ENCODE assay signal across 1 cellular context in the genomic region with DNA sequence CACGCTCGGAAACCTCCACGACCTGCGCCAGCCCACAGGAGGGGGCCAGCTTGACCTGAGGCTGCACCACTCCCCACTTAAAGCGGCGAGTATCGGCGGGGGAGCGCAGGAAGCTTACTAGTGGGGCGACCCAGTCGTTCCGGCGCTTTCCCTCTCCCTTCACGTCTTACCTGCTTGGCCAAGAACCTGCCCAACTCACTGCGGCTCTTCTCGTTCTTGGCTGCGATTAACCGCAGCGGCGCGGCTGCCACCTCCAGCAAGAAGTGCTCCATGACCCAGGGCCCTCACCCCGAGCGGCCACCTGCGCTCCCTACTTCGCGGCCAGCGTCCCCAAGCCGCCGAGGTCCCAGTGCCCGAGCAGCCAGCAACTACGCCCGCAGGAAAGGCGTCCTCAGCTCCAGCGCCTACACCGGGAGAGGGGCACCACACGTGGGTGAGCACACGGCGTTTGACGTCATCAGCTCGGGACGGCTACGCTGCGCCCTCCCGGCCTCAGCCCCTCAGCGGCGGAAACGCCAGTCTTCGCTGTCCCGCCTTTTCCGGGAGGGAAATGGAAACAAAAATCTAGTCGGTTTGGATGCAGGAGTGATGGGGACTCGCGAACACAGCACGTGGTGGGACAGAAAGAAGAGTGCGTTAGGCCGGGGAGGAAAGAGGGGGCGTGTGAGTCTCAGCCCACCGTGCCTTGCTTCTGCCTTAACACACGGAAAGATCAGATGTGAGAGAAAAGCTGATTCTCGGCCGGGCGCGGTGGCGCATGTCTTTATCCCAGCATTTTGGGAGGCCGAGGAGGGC.
TF ChIP-seq lines count a peak whose summit lies in the region.

A gene with protein sequence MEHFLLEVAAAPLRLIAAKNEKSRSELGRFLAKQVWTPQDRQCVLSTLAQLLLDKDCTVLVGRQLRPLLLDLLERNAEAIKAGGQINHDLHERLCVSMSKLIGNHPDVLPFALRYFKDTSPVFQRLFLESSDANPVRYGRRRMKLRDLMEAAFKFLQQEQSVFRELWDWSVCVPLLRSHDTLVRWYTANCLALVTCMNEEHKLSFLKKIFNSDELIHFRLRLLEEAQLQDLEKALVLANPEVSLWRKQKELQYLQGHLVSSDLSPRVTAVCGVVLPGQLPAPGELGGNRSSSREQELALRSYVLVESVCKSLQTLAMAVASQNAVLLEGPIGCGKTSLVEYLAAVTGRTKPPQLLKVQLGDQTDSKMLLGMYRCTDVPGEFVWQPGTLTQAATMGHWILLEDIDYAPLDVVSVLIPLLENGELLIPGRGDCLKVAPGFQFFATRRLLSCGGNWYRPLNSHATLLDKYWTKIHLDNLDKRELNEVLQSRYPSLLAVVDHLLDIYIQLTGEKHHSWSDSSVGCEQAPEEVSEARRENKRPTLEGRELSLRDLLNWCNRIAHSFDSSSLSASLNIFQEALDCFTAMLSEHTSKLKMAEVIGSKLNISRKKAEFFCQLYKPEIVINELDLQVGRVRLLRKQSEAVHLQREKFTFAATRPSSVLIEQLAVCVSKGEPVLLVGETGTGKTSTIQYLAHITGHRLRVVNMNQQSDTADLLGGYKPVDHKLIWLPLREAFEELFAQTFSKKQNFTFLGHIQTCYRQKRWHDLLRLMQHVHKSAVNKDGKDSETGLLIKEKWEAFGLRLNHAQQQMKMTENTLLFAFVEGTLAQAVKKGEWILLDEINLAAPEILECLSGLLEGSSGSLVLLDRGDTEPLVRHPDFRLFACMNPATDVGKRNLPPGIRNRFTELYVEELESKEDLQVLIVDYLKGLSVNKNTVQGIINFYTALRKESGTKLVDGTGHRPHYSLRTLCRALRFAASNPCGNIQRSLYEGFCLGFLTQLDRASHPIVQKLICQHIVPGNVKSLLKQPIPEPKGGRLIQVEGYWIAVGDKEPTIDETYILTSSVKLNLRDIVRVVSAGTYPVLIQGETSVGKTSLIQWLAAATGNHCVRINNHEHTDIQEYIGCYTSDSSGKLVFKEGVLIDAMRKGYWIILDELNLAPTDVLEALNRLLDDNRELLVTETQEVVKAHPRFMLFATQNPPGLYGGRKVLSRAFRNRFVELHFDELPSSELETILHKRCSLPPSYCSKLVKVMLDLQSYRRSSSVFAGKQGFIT (N-terminal part only) (minus strand): TSS at position 459 of the 795 bp plus-strand sequence. CDS start 187 bp downstream, at position 272.

TF ChIP-seq in K562, 482 proteins besides CTCF, POLR2A, EP300 and RAD21 (continued from another document and continues in another):
- TF ChIP-seq, protein P1, sequence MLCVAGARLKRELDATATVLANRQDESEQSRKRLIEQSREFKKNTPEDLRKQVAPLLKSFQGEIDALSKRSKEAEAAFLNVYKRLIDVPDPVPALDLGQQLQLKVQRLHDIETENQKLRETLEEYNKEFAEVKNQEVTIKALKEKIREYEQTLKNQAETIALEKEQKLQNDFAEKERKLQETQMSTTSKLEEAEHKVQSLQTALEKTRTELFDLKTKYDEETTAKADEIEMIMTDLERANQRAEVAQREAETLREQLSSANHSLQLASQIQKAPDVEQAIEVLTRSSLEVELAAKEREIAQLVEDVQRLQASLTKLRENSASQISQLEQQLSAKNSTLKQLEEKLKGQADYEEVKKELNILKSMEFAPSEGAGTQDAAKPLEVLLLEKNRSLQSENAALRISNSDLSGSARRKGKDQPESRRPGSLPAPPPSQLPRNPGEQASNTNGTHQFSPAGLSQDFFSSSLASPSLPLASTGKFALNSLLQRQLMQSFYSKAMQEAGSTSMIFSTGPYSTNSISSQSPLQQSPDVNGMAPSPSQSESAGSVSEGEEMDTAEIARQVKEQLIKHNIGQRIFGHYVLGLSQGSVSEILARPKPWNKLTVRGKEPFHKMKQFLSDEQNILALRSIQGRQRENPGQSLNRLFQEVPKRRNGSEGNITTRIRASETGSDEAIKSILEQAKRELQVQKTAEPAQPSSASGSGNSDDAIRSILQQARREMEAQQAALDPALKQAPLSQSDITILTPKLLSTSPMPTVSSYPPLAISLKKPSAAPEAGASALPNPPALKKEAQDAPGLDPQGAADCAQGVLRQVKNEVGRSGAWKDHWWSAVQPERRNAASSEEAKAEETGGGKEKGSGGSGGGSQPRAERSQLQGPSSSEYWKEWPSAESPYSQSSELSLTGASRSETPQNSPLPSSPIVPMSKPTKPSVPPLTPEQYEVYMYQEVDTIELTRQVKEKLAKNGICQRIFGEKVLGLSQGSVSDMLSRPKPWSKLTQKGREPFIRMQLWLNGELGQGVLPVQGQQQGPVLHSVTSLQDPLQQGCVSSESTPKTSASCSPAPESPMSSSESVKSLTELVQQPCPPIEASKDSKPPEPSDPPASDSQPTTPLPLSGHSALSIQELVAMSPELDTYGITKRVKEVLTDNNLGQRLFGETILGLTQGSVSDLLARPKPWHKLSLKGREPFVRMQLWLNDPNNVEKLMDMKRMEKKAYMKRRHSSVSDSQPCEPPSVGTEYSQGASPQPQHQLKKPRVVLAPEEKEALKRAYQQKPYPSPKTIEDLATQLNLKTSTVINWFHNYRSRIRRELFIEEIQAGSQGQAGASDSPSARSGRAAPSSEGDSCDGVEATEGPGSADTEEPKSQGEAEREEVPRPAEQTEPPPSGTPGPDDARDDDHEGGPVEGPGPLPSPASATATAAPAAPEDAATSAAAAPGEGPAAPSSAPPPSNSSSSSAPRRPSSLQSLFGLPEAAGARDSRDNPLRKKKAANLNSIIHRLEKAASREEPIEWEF (CRISPR knock-in tag; IDR thresholded peaks at IDR 0.05): no peak
- TF ChIP-seq, protein P2, sequence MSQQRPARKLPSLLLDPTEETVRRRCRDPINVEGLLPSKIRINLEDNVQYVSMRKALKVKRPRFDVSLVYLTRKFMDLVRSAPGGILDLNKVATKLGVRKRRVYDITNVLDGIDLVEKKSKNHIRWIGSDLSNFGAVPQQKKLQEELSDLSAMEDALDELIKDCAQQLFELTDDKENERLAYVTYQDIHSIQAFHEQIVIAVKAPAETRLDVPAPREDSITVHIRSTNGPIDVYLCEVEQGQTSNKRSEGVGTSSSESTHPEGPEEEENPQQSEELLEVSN (IDR thresholded peaks at IDR 0.05; ENCODE audit: borderline replicate concordance in 1 of 2, extremely low read depth in 1 of 2, insufficient read depth in 1 of 2, insufficient read length in 1 of 2, low read depth in 1 of 2, low read length in 1 of 2, poor library complexity in 1 of 2, severe bottlenecking in 1 of 2): peak; percentile 93 to 94
- no peak for TF ChIP-seq ZNF174 (CRISPR knock-in tag; IDR thresholded peaks at IDR 0.05)
- no peak for TF ChIP-seq ZNF347 (CRISPR knock-in tag; IDR thresholded peaks at IDR 0.05; ENCODE audit: low read depth)
- no peak for TF ChIP-seq ZNF311 (CRISPR knock-in tag; IDR thresholded peaks at IDR 0.05)
- no peak; the same call in 1 of the 2 replicates for TF ChIP-seq ESRRA (IDR thresholded peaks at IDR 0.05; ENCODE audit: borderline replicate concordance, low read depth)
- TF ChIP-seq DNMT1 (IDR thresholded peaks at IDR 0.05): no peak
- no peak for TF ChIP-seq POLR2H (tag; IDR thresholded peaks at IDR 0.05; ENCODE audit: low read depth)
- TF ChIP-seq SMAD1 (IDR thresholded peaks at IDR 0.05; ENCODE audit: low read depth, low read length, partially characterized antibody): peak; percentile 67
- TF ChIP-seq ZBTB1 (CRISPR knock-in tag; IDR thresholded peaks at IDR 0.05; ENCODE audit: borderline replicate concordance, low read depth): no peak; the same call in 1 of the 2 replicates
- TF ChIP-seq HDGF (IDR thresholded peaks at IDR 0.05): no peak
- TF ChIP-seq SP1 (CRISPR knock-in tag; IDR thresholded peaks at IDR 0.05): peak; percentile 85
- TF ChIP-seq, protein P3, sequence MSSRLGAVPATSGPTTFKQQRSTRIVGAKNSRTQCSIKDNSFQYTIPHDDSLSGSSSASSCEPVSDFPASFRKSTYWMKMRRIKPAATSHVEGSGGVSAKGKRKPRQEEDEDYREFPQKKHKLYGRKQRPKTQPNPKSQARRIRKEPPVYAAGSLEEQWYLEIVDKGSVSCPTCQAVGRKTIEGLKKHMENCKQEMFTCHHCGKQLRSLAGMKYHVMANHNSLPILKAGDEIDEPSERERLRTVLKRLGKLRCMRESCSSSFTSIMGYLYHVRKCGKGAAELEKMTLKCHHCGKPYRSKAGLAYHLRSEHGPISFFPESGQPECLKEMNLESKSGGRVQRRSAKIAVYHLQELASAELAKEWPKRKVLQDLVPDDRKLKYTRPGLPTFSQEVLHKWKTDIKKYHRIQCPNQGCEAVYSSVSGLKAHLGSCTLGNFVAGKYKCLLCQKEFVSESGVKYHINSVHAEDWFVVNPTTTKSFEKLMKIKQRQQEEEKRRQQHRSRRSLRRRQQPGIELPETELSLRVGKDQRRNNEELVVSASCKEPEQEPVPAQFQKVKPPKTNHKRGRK (tag; IDR thresholded peaks at IDR 0.05): no peak
- no peak for TF ChIP-seq BDP1 (IDR thresholded peaks at IDR 0.05; ENCODE audit: insufficient read depth, insufficient read length)
- no peak for TF ChIP-seq SREBF1 (IDR thresholded peaks at IDR 0.05; ENCODE audit: borderline replicate concordance, low read depth, low read length)
- TF ChIP-seq ZNF23 (CRISPR knock-in tag; IDR thresholded peaks at IDR 0.05): no peak
- no peak; the same call in 1 of the 2 replicates for TF ChIP-seq ZNF12 (CRISPR knock-in tag; IDR thresholded peaks at IDR 0.05)
- no peak for TF ChIP-seq ZNF57 (CRISPR knock-in tag; IDR thresholded peaks at IDR 0.05)
- TF ChIP-seq SAFB (IDR thresholded peaks at IDR 0.05; ENCODE audit: borderline replicate concordance, low read depth, low read length): no peak
- TF ChIP-seq, protein P4, sequence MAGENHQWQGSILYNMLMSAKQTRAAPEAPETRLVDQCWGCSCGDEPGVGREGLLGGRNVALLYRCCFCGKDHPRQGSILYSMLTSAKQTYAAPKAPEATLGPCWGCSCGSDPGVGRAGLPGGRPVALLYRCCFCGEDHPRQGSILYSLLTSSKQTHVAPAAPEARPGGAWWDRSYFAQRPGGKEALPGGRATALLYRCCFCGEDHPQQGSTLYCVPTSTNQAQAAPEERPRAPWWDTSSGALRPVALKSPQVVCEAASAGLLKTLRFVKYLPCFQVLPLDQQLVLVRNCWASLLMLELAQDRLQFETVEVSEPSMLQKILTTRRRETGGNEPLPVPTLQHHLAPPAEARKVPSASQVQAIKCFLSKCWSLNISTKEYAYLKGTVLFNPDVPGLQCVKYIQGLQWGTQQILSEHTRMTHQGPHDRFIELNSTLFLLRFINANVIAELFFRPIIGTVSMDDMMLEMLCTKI (IDR thresholded peaks at IDR 0.05; ENCODE audit: partially characterized antibody): no peak
- no peak for TF ChIP-seq CCNT2 (IDR thresholded peaks at IDR 0.05; ENCODE audit: borderline replicate concordance, extremely low read depth, insufficient read length, low read depth, low read length)
- TF ChIP-seq CREBBP (IDR thresholded peaks at IDR 0.05; ENCODE audit: low read depth, low read length): no peak
- TF ChIP-seq, protein P5, sequence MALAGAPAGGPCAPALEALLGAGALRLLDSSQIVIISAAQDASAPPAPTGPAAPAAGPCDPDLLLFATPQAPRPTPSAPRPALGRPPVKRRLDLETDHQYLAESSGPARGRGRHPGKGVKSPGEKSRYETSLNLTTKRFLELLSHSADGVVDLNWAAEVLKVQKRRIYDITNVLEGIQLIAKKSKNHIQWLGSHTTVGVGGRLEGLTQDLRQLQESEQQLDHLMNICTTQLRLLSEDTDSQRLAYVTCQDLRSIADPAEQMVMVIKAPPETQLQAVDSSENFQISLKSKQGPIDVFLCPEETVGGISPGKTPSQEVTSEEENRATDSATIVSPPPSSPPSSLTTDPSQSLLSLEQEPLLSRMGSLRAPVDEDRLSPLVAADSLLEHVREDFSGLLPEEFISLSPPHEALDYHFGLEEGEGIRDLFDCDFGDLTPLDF (CRISPR knock-in tag; IDR thresholded peaks at IDR 0.05): peak; percentile 59; the same call in 1 of the 2 replicates
- TF ChIP-seq ZNF589 (CRISPR knock-in tag; IDR thresholded peaks at IDR 0.05; ENCODE audit: low read depth): no peak
- TF ChIP-seq ZNF668 (CRISPR knock-in tag; IDR thresholded peaks at IDR 0.05): no peak
- TF ChIP-seq PHB2 (IDR thresholded peaks at IDR 0.05; ENCODE audit: low read depth): no peak
- TF ChIP-seq ZNF780A (CRISPR knock-in tag; IDR thresholded peaks at IDR 0.05): no peak
- TF ChIP-seq ATF1 (CRISPR knock-in tag; IDR thresholded peaks at IDR 0.05): peak; percentile 93
- peak; percentile 99 for TF ChIP-seq ATF1 (tag; IDR thresholded peaks at IDR 0.05)
- TF ChIP-seq EHMT2 (IDR thresholded peaks at IDR 0.05): no peak
- 0 out of 2 replicates have a peak, but pooled peaks have one; percentile 21 for TF ChIP-seq ZNF143 (CRISPR knock-in tag; IDR thresholded peaks at IDR 0.05)
- TF ChIP-seq HCFC1 (IDR thresholded peaks at IDR 0.05; ENCODE audit: low read depth, low read length): peak; percentile 82
- TF ChIP-seq, protein P6, sequence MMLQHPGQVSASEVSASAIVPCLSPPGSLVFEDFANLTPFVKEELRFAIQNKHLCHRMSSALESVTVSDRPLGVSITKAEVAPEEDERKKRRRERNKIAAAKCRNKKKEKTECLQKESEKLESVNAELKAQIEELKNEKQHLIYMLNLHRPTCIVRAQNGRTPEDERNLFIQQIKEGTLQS (IDR thresholded peaks at IDR 0.05): peak; percentile 72
- TF ChIP-seq, protein P6 (CRISPR knock-in tag; conservative IDR thresholded peaks at IDR 0.05): no peak; the same call in 1 of the 2 replicates
- 0 out of 4 replicates have a peak, but pooled peaks of 1 of the 2 experiments have one; percentile 10 for TF ChIP-seq TRIM24 (IDR thresholded peaks at IDR 0.05)
- no peak for TF ChIP-seq KLF10 (CRISPR knock-in tag; IDR thresholded peaks at IDR 0.05)
- TF ChIP-seq CSDE1 (IDR thresholded peaks at IDR 0.05): peak in 1 of 2 experiments; percentile 66; a peak in 2 of 4 replicates
- no peak; the same call in 1 of the 2 replicates for TF ChIP-seq FOXM1 (IDR thresholded peaks at IDR 0.05; ENCODE audit: low read depth)
- no peak for TF ChIP-seq FOXM1 (CRISPR knock-in tag; IDR thresholded peaks at IDR 0.05; ENCODE audit: low read depth)
- TF ChIP-seq KLF1 (tag; IDR thresholded peaks at IDR 0.05): no peak
- no peak for TF ChIP-seq CC2D1A (IDR thresholded peaks at IDR 0.05)
- TF ChIP-seq, protein P7, sequence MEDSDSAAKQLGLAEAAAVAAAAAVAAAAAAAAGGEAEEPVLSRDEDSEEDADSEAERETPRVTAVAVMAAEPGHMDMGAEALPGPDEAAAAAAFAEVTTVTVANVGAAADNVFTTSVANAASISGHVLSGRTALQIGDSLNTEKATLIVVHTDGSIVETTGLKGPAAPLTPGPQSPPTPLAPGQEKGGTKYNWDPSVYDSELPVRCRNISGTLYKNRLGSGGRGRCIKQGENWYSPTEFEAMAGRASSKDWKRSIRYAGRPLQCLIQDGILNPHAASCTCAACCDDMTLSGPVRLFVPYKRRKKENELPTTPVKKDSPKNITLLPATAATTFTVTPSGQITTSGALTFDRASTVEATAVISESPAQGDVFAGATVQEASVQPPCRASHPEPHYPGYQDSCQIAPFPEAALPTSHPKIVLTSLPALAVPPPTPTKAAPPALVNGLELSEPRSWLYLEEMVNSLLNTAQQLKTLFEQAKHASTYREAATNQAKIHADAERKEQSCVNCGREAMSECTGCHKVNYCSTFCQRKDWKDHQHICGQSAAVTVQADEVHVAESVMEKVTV (CRISPR knock-in tag; IDR thresholded peaks at IDR 0.05): no peak
